ENCODE assay signal across 21 cellular contexts in the genomic region with DNA sequence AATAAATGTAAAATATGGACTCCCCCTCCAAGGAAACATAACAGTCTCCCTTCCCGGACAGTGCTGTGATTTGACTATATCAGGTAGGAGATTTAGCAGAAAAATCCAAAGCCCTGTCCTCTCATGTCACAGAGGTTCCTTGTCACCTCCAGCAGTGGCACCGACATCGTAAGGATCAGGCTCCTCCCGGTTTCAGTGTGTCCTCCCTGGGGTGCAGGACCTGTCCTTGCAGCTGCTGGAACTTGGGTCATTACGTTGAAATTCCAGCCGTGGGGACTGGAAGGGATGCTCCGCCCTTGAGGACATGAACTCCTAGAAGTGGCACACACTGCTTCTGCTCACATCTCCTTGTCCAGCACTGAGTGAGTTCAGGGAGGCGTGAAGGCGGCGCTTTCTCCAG.
"Had no signal": no experiment of that assay in that cellular context is flagged by ENCODE, and none has a peak within 500 bp of the region (broad histone marks: within the 10 kb centered on the region; RNA-seq: fewer than 3 reads in every experiment).

No MANE protein-coding gene starts in this region.

- H3K36me3 Mint-ChIP-seq: activated naive CD8-positive, alpha-beta T cell treated with anti-CD3 and anti-CD28 coated beads, Interleukin-2, amount 10 ng/mL, durations not matched to agents 7 days and 5 days; WTC11 had no signal

- H3K4me3 ChIP-seq: body of pancreas, dorsolateral prefrontal cortex, right atrium auricular region, skin epidermis, upper lobe of left lung had no signal

- H3K27ac Mint-ChIP-seq: activated CD4-positive, alpha-beta T cell treated with anti-CD3 and anti-CD28 coated beads for 36 hours; activated naive CD8-positive, alpha-beta T cell treated with anti-CD3 and anti-CD28 coated beads, Interleukin-2, amount 10 ng/mL, durations not matched to agents 7 days and 5 days; progenitor cell of endocrine pancreas; stimulated activated naive CD8-positive, alpha-beta T cell treated with anti-CD3 and anti-CD28 coated beads, Interleukin-15, amount 100 ng/mL, for 72 hours; T-helper 2 cell treated with Interferon-gamma antibody and Interleukin-4, amounts not matched to agents 5 μg/mL and 100 μg/mL, for 36 hours had no signal

- DNase-seq: activated CD4-positive, alpha-beta T cell treated with anti-CD3 and anti-CD28 coated beads for 36 hours; activated CD4-positive, alpha-beta T cell treated with anti-CD3 and anti-CD28 coated beads, Interleukin-2, amount 50 U/mL, for 48 hours; activated naive CD4-positive, alpha-beta T cell; activated naive CD8-positive, alpha-beta T cell treated with anti-CD3 and anti-CD28 coated beads, Interleukin-2, amount 10 ng/mL, durations not matched to agents 7 days and 5 days; body of pancreas; caudate nucleus; dorsolateral prefrontal cortex; foreskin keratinocyte; hypothalamus; left ventricle myocardium inferior; mammary epithelial cell; stimulated activated CD4-positive, alpha-beta T cell treated with anti-CD3 and anti-CD28 coated beads, Interleukin-15, amount 100 ng/mL, for 24 hours; stimulated activated CD4-positive, alpha-beta T cell treated with anti-CD3 and anti-CD28 coated beads, Interleukin-2, amount 100 ng/mL, for 48 hours; stimulated activated naive CD8-positive, alpha-beta T cell treated with anti-CD3 and anti-CD28 coated beads, Interleukin-15, amount 100 ng/mL, for 72 hours; upper lobe of left lung had no signal

- H3K36me3 ChIP-seq: left ventricle myocardium inferior, right atrium auricular region, upper lobe of left lung had no signal

- H3K9me3 Mint-ChIP-seq: activated naive CD8-positive, alpha-beta T cell treated with anti-CD3 and anti-CD28 coated beads, Interleukin-2, amount 10 ng/mL, durations not matched to agents 7 days and 5 days; stimulated activated naive CD8-positive, alpha-beta T cell treated with anti-CD3 and anti-CD28 coated beads, Interleukin-15, amount 100 ng/mL, for 72 hours; T-helper 2 cell treated with Interferon-gamma antibody and Interleukin-4, amounts not matched to agents 5 μg/mL and 100 μg/mL, for 36 hours had no signal

- H3K27ac ChIP-seq: body of pancreas, dorsolateral prefrontal cortex, epithelial cell of prostate, foreskin keratinocyte, right atrium auricular region, upper lobe of left lung had no signal

- H3K4me1 ChIP-seq: body of pancreas had no signal

- H3K27me3 ChIP-seq: foreskin keratinocyte, right atrium auricular region, upper lobe of left lung had no signal

- H3K4me3 Mint-ChIP-seq: activated CD4-positive, alpha-beta T cell treated with anti-CD3 and anti-CD28 coated beads for 36 hours; activated naive CD8-positive, alpha-beta T cell treated with anti-CD3 and anti-CD28 coated beads, Interleukin-2, amount 10 ng/mL, durations not matched to agents 7 days and 5 days; T-helper 2 cell treated with Interferon-gamma antibody and Interleukin-4, amounts not matched to agents 5 μg/mL and 100 μg/mL, for 36 hours; WTC11 had no signal

- ATAC-seq: activated CD4-positive, alpha-beta T cell treated with anti-CD3 and anti-CD28 coated beads for 36 hours; body of pancreas; foreskin keratinocyte; stimulated activated naive CD8-positive, alpha-beta T cell treated with anti-CD3 and anti-CD28 coated beads, Interleukin-15, amount 100 ng/mL, for 72 hours had no signal

- H3K9me3 ChIP-seq: body of pancreas, left ventricle myocardium inferior, upper lobe of left lung had no signal
